Comparison of ENCODE assay signal across 23 cellular contexts in the genomic region with DNA sequence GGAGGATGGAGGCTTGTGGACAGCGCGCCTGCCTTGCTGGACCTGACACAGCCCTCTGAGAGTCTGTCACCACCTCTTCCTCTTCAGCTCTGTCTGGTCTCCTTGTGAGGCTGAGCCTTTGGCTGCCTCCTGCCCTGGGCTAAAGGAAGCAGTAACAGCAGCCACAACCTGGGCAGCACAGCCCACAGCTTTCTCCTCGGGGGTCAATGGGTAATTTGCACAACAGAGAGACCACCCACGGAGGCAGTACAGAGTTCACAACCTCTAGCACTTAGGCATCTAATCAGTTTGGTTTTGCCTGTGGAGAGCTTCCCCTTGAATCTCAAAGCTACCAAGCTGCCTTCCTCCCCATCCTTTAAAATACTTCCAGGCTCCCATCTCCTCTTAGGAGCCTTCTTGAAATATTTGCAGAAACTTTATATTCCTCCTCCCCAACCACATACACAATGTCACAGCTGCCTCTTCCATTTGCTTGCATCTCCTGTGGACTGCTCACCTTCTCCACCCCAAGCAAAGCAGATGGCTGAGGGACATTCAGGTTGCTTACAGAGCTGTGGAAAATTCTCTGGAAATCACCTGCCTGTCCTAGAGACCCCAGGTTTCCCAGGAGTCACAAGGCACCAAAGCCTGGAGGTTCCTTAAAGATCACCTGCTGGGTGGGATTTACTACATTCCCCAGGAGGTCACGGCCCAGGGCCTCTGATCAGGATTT.
"Had no signal": no experiment of that assay in that cellular context is flagged by ENCODE, and none has a peak within 500 bp of the region (broad histone marks: within the 10 kb centered on the region; RNA-seq: fewer than 3 reads in every experiment).

No MANE protein-coding gene starts in this region.

- H3K36me3 ChIP-seq: right atrium auricular region, tibial artery, WERI-Rb-1 had no signal

- H3K27me3 Mint-ChIP-seq: progenitor cell of endocrine pancreas had no signal

- H3K27ac ChIP-seq: right atrium auricular region, tibial artery, WERI-Rb-1 had no signal

- H3K4me1 Mint-ChIP-seq: activated CD4-positive, alpha-beta T cell treated with anti-CD3 and anti-CD28 coated beads for 36 hours; naive thymus-derived CD8-positive, alpha-beta T cell; T-helper 17 cell had no signal

- DNase-seq: activated CD4-positive, alpha-beta T cell treated with anti-CD3 and anti-CD28 coated beads for 36 hours; activated CD8-positive, alpha-beta memory T cell treated with anti-CD3 and anti-CD28 coated beads, Interleukin-2, amount 50 U/mL, for 48 hours; activated CD8-positive, alpha-beta T cell treated with anti-CD3 and anti-CD28 coated beads, Interleukin-2, amount 10 ng/mL, durations not matched to agents 7 days and 5 days; activated gamma-delta T cell; activated T-cell treated with anti-CD3 and anti-CD28 coated beads, Interleukin-2, amount 50 U/mL, for 72 hours; amniotic stem cell; caudate nucleus; glutamatergic neuron; islet precursor cell; mammary epithelial cell; naive thymus-derived CD8-positive, alpha-beta T cell; stimulated activated CD4-positive, alpha-beta T cell treated with anti-CD3 and anti-CD28 coated beads, Interleukin-15, amount 100 ng/mL, for 24 hours; stimulated activated CD4-positive, alpha-beta T cell treated with anti-CD3 and anti-CD28 coated beads, Interleukin-4, amount 100 ng/mL, for 24 hours; stimulated activated naive CD4-positive, alpha-beta T cell; T-helper 17 cell; tibial artery; WERI-Rb-1 had no signal

- ATAC-seq: activated CD4-positive, alpha-beta T cell treated with anti-CD3 and anti-CD28 coated beads for 36 hours; activated CD8-positive, alpha-beta T cell treated with anti-CD3 and anti-CD28 coated beads, Interleukin-2, amount 10 ng/mL, durations not matched to agents 7 days and 5 days; activated T-cell treated with anti-CD3 and anti-CD28 coated beads, Interleukin-2, amount 50 U/mL, for 72 hours; esophagus mucosa; left lobe of liver; naive thymus-derived CD8-positive, alpha-beta T cell; T-helper 17 cell had no signal

- H3K9me3 Mint-ChIP-seq: activated T-cell treated with anti-CD3 and anti-CD28 coated beads, Interleukin-2, amount 50 U/mL, for 72 hours had no signal

- H3K27me3 ChIP-seq: right atrium auricular region, tibial artery had no signal

- H3K4me3 Mint-ChIP-seq: activated CD4-positive, alpha-beta T cell treated with anti-CD3 and anti-CD28 coated beads for 36 hours; activated CD8-positive, alpha-beta T cell treated with anti-CD3 and anti-CD28 coated beads, Interleukin-2, amount 10 ng/mL, durations not matched to agents 7 days and 5 days; activated naive CD8-positive, alpha-beta T cell; activated T-cell treated with anti-CD3 and anti-CD28 coated beads, Interleukin-2, amount 50 U/mL, for 72 hours; naive thymus-derived CD8-positive, alpha-beta T cell; T-helper 17 cell had no signal

- H3K36me3 Mint-ChIP-seq: activated naive CD8-positive, alpha-beta T cell had no signal

- H3K27ac Mint-ChIP-seq: activated CD4-positive, alpha-beta T cell treated with anti-CD3 and anti-CD28 coated beads for 36 hours; activated CD8-positive, alpha-beta T cell treated with anti-CD3 and anti-CD28 coated beads, Interleukin-2, amount 10 ng/mL, durations not matched to agents 7 days and 5 days; activated naive CD8-positive, alpha-beta T cell; activated T-cell treated with anti-CD3 and anti-CD28 coated beads, Interleukin-2, amount 50 U/mL, for 72 hours; progenitor cell of endocrine pancreas; T-helper 17 cell had no signal

- H3K4me3 ChIP-seq: right atrium auricular region, skin epidermis, tibial artery had no signal
